Comparison of ENCODE assay signal across 25 cellular contexts in the genomic region with DNA sequence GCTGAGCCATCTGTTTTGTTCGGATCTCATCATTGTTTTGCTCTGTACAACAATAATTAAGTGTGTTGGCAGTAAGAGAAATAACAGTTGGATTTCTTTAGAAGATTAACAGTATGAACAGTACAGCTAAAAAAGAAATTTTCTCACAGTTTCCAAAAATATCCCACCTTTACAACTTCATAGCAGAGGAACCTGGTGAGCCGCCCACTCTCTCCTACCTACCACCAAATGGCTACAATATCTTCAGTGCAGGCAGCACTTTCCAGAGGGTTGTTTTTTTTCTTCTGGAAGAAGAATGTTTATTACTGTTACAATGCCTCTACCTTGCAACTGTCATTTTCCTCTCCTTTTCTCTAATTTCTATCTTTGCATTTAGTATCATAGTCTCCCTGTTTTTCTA.
A peak's percentile ranks its signal among the peaks of the same experiment; 100 is the strongest.
DNase-seq lines count a peak whose midpoint lies in the region; ATAC-seq and TF ChIP-seq lines count a peak whose summit lies in the region.
"Had no signal": no experiment of that assay in that cellular context is flagged by ENCODE, and none has a peak within 500 bp of the region (broad histone marks: within the 10 kb centered on the region; RNA-seq: fewer than 3 reads in every experiment).

No MANE protein-coding gene starts in this region.

- H3K9me3 Mint-ChIP-seq in WTC11 = no peaks in the 10 kb centered on the region

- ATAC-seq in WTC11 = no peak
- ATAC-seq: A549 had no signal

- no peaks in the 10 kb centered on the region for H3K27me3 ChIP-seq in tibial artery
- H3K27me3 ChIP-seq: BLaER1 treated with 17β-estradiol and CSF1 and Interleukin-3, amounts not matched to agents 10 nM and 100 nM had no signal

- H3K9me3 ChIP-seq in tibial artery = no peaks in the 10 kb centered on the region
- H3K9me3 ChIP-seq: A549; BLaER1 treated with 17β-estradiol and CSF1 and Interleukin-3, amounts not matched to agents 10 nM and 100 nM had no signal

- no peak overlapping the region for H3K27ac Mint-ChIP-seq in WTC11
- H3K27ac Mint-ChIP-seq: B cell; CD4-positive, alpha-beta memory T cell; CD4-positive, CD25-positive, alpha-beta regulatory T cell; CD8-positive, alpha-beta memory T cell had no signal

- CTCF ChIA-PET in WTC11 (lab: Charles Lee) = no interaction called here

- no peak overlapping the region for H3K4me3 ChIP-seq in tibial artery
- H3K4me3 ChIP-seq: A549; BLaER1 treated with 17β-estradiol and CSF1 and Interleukin-3, amounts not matched to agents 10 nM and 100 nM had no signal

- peaks cover 30% of the 10 kb centered on the region for H3K4me1 Mint-ChIP-seq in WTC11
- H3K4me1 Mint-ChIP-seq: B cell; CD4-positive, alpha-beta memory T cell; CD4-positive, CD25-positive, alpha-beta regulatory T cell; CD8-positive, alpha-beta memory T cell had no signal

- no peak for TF ChIP-seq CTCF in WTC11 (IDR thresholded peaks at IDR 0.05)
- TF ChIP-seq CTCF in tibial artery (IDR thresholded peaks at IDR 0.05) = no peak

- no peak overlapping the region for H3K27ac ChIP-seq in tibial artery
- H3K27ac ChIP-seq: 22Rv1; A549; BLaER1 treated with 17β-estradiol and CSF1 and Interleukin-3, amounts not matched to agents 10 nM and 100 nM; C4-2B had no signal

- no peak overlapping the region for H3K4me3 Mint-ChIP-seq in WTC11
- H3K4me3 Mint-ChIP-seq: B cell; CD4-positive, alpha-beta memory T cell; CD4-positive, CD25-positive, alpha-beta regulatory T cell; CD8-positive, alpha-beta memory T cell had no signal

- intact Hi-C loops in tibial artery (cut with DNase I; ENCODE audit: low total_unique reads) = no loop called here

- POLR2A ChIA-PET in WTC11 (lab: Charles Lee) = no interaction called here

- peaks cover 7% of the 10 kb centered on the region; the same call in 1 of the 2 replicates for H3K36me3 Mint-ChIP-seq in WTC11
- H3K36me3 Mint-ChIP-seq: CD4-positive, alpha-beta memory T cell; CD4-positive, CD25-positive, alpha-beta regulatory T cell; CD8-positive, alpha-beta memory T cell had no signal

- H3K27me3 Mint-ChIP-seq in WTC11 (ENCODE audit: low read depth) = no peaks in the 10 kb centered on the region
- H3K27me3 Mint-ChIP-seq: B cell; CD4-positive, alpha-beta memory T cell; CD4-positive, CD25-positive, alpha-beta regulatory T cell; CD8-positive, alpha-beta memory T cell had no signal

- DNase-seq in NCI-H2171 treated with DMSO at 0.1 percent for 48 hours (lab: John Stamatoyannopoulos, UW) (peak; percentile 32), NCI-H2171 (lab: John Stamatoyannopoulos, UW) (no peak), WTC11 (ENCODE audit: low spot score) (no peak), cerebellum (ENCODE audit: low spot score) (peak; percentile 24), putamen (ENCODE audit: low spot score) (peak; percentile 5), middle frontal gyrus (ENCODE audit: extremely low spot score, low spot score) (no peak), NCI-H345 treated with DMSO at 0.1 percent for 48 hours (lab: John Stamatoyannopoulos, UW; ENCODE audit: unreplicated experiment) (no peak), tibial artery (no peak)
- DNase-seq: AML-193; CD4-positive, alpha-beta memory T cell; CD4-positive, CD25-positive, alpha-beta regulatory T cell; CD8-positive, alpha-beta memory T cell; COR-L47; DMS 273 treated with DMSO at 0.1 percent for 48 hours; DMS153; DMS53; DMS79; DND-41; EL; GF-D8 had no signal

- no peaks in the 10 kb centered on the region for H3K36me3 ChIP-seq in tibial artery
- H3K36me3 ChIP-seq: BLaER1 treated with 17β-estradiol and CSF1 and Interleukin-3, amounts not matched to agents 10 nM and 100 nM had no signal

- no peaks in the 10 kb centered on the region for H3K4me1 ChIP-seq in tibial artery
- H3K4me1 ChIP-seq: A549 had no signal

TF ChIP-seq in WTC11, 78 proteins besides CTCF, POLR2A, EP300 and RAD21:
- 0 out of 2 replicates have a peak, but pooled peaks have one; percentile 21 for TF ChIP-seq ZNF425 (CRISPR knock-in tag; conservative IDR thresholded peaks at IDR 0.05)
- TF ChIP-seq SMAD3 (CRISPR knock-in tag; IDR thresholded peaks at IDR 0.05; ENCODE audit: borderline replicate concordance) = no peak
- TF ChIP-seq, protein P1, sequence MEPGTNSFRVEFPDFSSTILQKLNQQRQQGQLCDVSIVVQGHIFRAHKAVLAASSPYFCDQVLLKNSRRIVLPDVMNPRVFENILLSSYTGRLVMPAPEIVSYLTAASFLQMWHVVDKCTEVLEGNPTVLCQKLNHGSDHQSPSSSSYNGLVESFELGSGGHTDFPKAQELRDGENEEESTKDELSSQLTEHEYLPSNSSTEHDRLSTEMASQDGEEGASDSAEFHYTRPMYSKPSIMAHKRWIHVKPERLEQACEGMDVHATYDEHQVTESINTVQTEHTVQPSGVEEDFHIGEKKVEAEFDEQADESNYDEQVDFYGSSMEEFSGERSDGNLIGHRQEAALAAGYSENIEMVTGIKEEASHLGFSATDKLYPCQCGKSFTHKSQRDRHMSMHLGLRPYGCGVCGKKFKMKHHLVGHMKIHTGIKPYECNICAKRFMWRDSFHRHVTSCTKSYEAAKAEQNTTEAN (CRISPR knock-in tag; IDR thresholded peaks at IDR 0.05) = no peak
- TF ChIP-seq, protein P2, sequence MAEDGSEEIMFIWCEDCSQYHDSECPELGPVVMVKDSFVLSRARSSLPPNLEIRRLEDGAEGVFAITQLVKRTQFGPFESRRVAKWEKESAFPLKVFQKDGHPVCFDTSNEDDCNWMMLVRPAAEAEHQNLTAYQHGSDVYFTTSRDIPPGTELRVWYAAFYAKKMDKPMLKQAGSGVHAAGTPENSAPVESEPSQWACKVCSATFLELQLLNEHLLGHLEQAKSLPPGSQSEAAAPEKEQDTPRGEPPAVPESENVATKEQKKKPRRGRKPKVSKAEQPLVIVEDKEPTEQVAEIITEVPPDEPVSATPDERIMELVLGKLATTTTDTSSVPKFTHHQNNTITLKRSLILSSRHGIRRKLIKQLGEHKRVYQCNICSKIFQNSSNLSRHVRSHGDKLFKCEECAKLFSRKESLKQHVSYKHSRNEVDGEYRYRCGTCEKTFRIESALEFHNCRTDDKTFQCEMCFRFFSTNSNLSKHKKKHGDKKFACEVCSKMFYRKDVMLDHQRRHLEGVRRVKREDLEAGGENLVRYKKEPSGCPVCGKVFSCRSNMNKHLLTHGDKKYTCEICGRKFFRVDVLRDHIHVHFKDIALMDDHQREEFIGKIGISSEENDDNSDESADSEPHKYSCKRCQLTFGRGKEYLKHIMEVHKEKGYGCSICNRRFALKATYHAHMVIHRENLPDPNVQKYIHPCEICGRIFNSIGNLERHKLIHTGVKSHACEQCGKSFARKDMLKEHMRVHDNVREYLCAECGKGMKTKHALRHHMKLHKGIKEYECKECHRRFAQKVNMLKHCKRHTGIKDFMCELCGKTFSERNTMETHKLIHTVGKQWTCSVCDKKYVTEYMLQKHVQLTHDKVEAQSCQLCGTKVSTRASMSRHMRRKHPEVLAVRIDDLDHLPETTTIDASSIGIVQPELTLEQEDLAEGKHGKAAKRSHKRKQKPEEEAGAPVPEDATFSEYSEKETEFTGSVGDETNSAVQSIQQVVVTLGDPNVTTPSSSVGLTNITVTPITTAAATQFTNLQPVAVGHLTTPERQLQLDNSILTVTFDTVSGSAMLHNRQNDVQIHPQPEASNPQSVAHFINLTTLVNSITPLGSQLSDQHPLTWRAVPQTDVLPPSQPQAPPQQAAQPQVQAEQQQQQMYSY (CRISPR knock-in tag; IDR thresholded peaks at IDR 0.05) = no peak
- no peak for TF ChIP-seq JUN (CRISPR knock-in tag; IDR thresholded peaks at IDR 0.05)
- TF ChIP-seq MXD4 (CRISPR knock-in tag; IDR thresholded peaks at IDR 0.05; ENCODE audit: borderline replicate concordance) = no peak
- TF ChIP-seq ZNF512 (CRISPR knock-in tag; IDR thresholded peaks at IDR 0.05; ENCODE audit: borderline replicate concordance) = no peak
- TF ChIP-seq, protein P3, sequence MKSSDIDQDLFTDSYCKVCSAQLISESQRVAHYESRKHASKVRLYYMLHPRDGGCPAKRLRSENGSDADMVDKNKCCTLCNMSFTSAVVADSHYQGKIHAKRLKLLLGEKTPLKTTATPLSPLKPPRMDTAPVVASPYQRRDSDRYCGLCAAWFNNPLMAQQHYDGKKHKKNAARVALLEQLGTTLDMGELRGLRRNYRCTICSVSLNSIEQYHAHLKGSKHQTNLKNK (CRISPR knock-in tag; IDR thresholded peaks at IDR 0.05) = no peak; the same call in 1 of the 2 replicates
- TF ChIP-seq, protein P4, sequence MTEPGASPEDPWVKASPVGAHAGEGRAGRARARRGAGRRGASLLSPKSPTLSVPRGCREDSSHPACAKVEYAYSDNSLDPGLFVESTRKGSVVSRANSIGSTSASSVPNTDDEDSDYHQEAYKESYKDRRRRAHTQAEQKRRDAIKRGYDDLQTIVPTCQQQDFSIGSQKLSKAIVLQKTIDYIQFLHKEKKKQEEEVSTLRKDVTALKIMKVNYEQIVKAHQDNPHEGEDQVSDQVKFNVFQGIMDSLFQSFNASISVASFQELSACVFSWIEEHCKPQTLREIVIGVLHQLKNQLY (CRISPR knock-in tag; IDR thresholded peaks at IDR 0.05) = no peak

Comparison
In these comparisons a context has a peak if more than half of its experiments do, and no peak if none do; other contexts are left out.
1. DNase-seq: peak in NCI-H2171 treated with DMSO at 0.1 percent for 48 hours (single experiment), cerebellum (single experiment) and putamen (single experiment); none in NCI-H2171 (single experiment), WTC11 (single experiment), middle frontal gyrus (single experiment), NCI-H345 treated with DMSO at 0.1 percent for 48 hours (single experiment) and tibial artery (0 of 2).